8 cellular contexts compared by ENCODE assay signal in the genomic region with DNA sequence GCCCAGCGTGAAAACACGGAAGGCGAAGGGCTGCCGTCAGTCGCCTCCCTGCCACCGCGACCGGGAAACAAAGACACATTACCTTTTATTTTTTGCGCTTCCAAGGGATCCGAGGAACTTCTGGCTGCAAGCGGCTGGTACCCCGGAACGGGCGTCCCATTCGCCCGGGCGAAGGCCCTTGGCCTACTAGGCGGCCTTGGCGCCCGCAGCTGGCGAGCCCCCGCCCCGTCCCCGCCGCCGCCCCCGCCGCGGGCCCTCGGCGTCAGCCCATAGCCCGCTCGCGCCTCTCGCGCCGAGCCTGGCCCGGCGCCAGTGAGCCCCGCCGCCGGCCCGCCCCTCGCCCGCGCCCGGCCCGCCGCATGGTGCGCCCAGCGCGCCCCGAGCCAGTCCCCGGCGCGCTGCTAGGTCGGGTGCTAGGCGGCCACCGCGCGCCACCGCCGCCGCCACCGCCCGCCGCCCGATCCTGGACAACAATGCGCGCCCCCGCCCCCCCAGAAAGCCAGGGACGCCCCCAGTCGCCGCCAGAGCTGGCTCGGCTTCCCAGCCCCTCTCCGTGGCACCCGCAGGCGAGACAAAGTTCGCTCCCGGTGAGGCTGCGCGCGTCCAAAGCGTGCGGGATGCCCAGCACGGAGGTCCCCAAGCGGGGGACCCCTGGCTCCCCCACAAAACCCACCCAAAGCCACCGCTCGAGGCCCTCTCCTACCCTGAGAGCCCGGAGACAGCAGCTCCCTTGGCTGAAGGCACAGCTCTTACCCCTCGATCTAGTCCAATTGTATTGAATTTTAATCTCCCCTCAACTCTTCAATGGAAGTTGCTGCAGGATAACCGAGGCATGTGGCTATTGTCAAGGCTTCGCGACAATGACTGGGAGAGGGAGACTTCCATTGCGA.
DNase-seq lines count a peak whose midpoint lies in the region; ATAC-seq and TF ChIP-seq lines count a peak whose summit lies in the region.

No MANE protein-coding gene starts in this region.

- no peak for TF ChIP-seq CTCF in H9 (conservative IDR thresholded peaks at IDR 0.05)
- TF ChIP-seq CTCF in adrenal gland (IDR thresholded peaks at IDR 0.05), result no peak
- TF ChIP-seq CTCF in smooth muscle cell (IDR thresholded peaks at IDR 0.05; ENCODE audit: borderline replicate concordance, insufficient read depth, poor library complexity, severe bottlenecking), result no peak

- WGBS in H9 (ENCODE audit: extremely low coverage, insufficient read length, low lambda C conversion rate), result no CpG with 5 or more reads among the region's 95 CpGs
- WGBS in adrenal gland, 4 donors, result 2 to 11% (median 4%) methylated on average over 15 to 95 of the region's 95 CpGs
- WGBS in smooth muscle cell (ENCODE audit: low lambda C conversion rate), result 4% methylated on average over 38 of the region's 95 CpGs

- peak overlapping the region; percentile 86 for H3K18ac ChIP-seq in H9 (ENCODE audit: insufficient read length, low read depth, low read length)

- H3K9ac ChIP-seq in H9 (ENCODE audit: extremely low read depth, insufficient read length, low read length), result peak overlapping the region; percentile 69
- peak overlapping the region; percentile 32 for H3K9ac ChIP-seq in smooth muscle cell (ENCODE audit: low read depth)

- H2BK15ac ChIP-seq in H9 (ENCODE audit: low read depth, low read length), result no peak overlapping the region

- H2AK5ac ChIP-seq in H9 (ENCODE audit: insufficient read length, low read length), result no peak overlapping the region

- H3F3A ChIP-seq in smooth muscle cell (ENCODE audit: low read depth), result no peaks in the 10 kb centered on the region

- intact Hi-C loops in adrenal gland (cut with DNase I), result no loop called here

- H4K20me1 ChIP-seq in H9 (ENCODE audit: control insufficient read depth, insufficient read depth, insufficient read length) (no peaks in the 10 kb centered on the region), smooth muscle cell (ENCODE audit: low read depth) (peaks cover 4% of the 10 kb centered on the region)

- H3K27ac ChIP-seq in H9 (ENCODE audit: insufficient read length, low read depth, low read length) (no peak overlapping the region), adrenal gland (peak overlapping the region; percentile 9 to 82 (median 36)), smooth muscle cell (ENCODE audit: low read depth) (no peak overlapping the region)

- H3T11ph ChIP-seq in H9 (ENCODE audit: low read length), result no peak overlapping the region

- H3K4me3 ChIP-seq in adrenal gland, result peak overlapping the region in 2 of 4 donors; percentile 22 to 68
- H3K4me3 ChIP-seq in iPS-18c (ENCODE audit: insufficient read depth, low read depth, low read length), result peak overlapping the region; percentile 64
- peak overlapping the region; percentile 55 for H3K4me3 ChIP-seq in smooth muscle cell

- no peak overlapping the region for H2BK120ac ChIP-seq in H9 (ENCODE audit: low read depth, low read length, poor library complexity, severe bottlenecking)

- H4K5ac ChIP-seq in H9 (ENCODE audit: insufficient read length, low read depth, low read length), result no peak overlapping the region

- peaks cover 2 to 5% of the 10 kb centered on the region in 2 experiments; a peak in 2 of 5 replicates for H3K9me3 Mint-ChIP-seq in H9

- TF ChIP-seq POLR2A in adrenal gland (IDR thresholded peaks at IDR 0.05), result no peak

- H3K14ac ChIP-seq in H9 (ENCODE audit: insufficient read depth, low read length), result peak overlapping the region; percentile 88

- peak overlapping the region; percentile 86 for H2BK20ac ChIP-seq in H9 (ENCODE audit: low read depth, low read length, poor library complexity, severe bottlenecking)

- peak overlapping the region; percentile 71 for H3K4me2 ChIP-seq in H9 (ENCODE audit: insufficient read depth, insufficient read length, low read length)
- H3K4me2 ChIP-seq in smooth muscle cell, result peak overlapping the region; percentile 86

- H3K9me3 ChIP-seq in H9 (ENCODE audit: control insufficient read depth, low read depth, low read length) (no peaks in the 10 kb centered on the region), adrenal gland (replicated peaks in 1 of 3) (no peaks in the 10 kb centered on the region), iPS-18c (ENCODE audit: control insufficient read depth, insufficient read depth, low read length) (no peaks in the 10 kb centered on the region), smooth muscle cell (replicated peaks; ENCODE audit: low read depth) (no peaks in the 10 kb centered on the region)

- H3K56ac ChIP-seq in H9 (ENCODE audit: insufficient read length, low read depth, low read length), result no peak overlapping the region

- H3K27me3 Mint-ChIP-seq in H9 (ENCODE audit: low read depth), result peaks cover 37% of the 10 kb centered on the region

- peaks cover 4% of the 10 kb centered on the region; the same call in 1 of the 2 replicates for H3K4me1 ChIP-seq in H9 (ENCODE audit: insufficient read depth, low read length)
- H3K4me1 ChIP-seq in adrenal gland (replicated peaks in 1 of 2), result no peaks in the 10 kb centered on the region
- H3K4me1 ChIP-seq in smooth muscle cell (ENCODE audit: low read depth), result peaks cover 6% of the 10 kb centered on the region

- ATAC-seq in HG02981 (IDR thresholded peaks at IDR 0.05; ENCODE audit: unreplicated experiment), result no peak

- no peak overlapping the region for H4K91ac ChIP-seq in H9 (ENCODE audit: insufficient read length, low read depth, low read length)

- no peak overlapping the region for H4K8ac ChIP-seq in H9 (replicated peaks; ENCODE audit: insufficient read length, low read depth, low read length)

- peak overlapping the region; percentile 87 for H2BK12ac ChIP-seq in H9 (ENCODE audit: insufficient read length, low read depth, low read length)

- H3K36me3 ChIP-seq in adrenal gland (replicated peaks in 1 of 2) (no peaks in the 10 kb centered on the region), smooth muscle cell (ENCODE audit: low read depth) (no peaks in the 10 kb centered on the region)

- H3K4ac ChIP-seq in H9 (ENCODE audit: low read depth, low read length), result no peak overlapping the region; the same call in 1 of the 2 replicates

- H3K4me1 Mint-ChIP-seq in H9, result peaks cover 38% of the 10 kb centered on the region in 2 experiments

- no peak overlapping the region for H2BK5ac ChIP-seq in H9 (ENCODE audit: insufficient read length, low read length)

- H3K27ac Mint-ChIP-seq in H9, result peak overlapping the region in 2 of 3 experiments; percentile 26 to 91; a peak in 2 of 7 replicates

- peaks cover 14% of the 10 kb centered on the region for H3K23me2 ChIP-seq in H9 (ENCODE audit: insufficient read length, low read depth, low read length, poor library complexity, severe bottlenecking)

- H3K27me3 ChIP-seq in H9 (ENCODE audit: insufficient read depth, low read length), result no peaks in the 10 kb centered on the region; the same call in 1 of the 2 replicates
- no peaks in the 10 kb centered on the region for H3K27me3 ChIP-seq in adrenal gland
- peaks cover 81% of the 10 kb centered on the region for H3K27me3 ChIP-seq in smooth muscle cell (ENCODE audit: low read depth)

- peaks cover 12% of the 10 kb centered on the region; the same call in 1 of the 2 replicates for H3K79me2 ChIP-seq in H9 (ENCODE audit: insufficient read depth, low read length)
- H3K79me2 ChIP-seq in smooth muscle cell (ENCODE audit: low read depth), result no peaks in the 10 kb centered on the region

- peaks cover 0 to 1% (median 0%) of the 10 kb centered on the region in 3 experiments; a peak in 1 of 7 replicates for H3K36me3 Mint-ChIP-seq in H9 (ENCODE audit: insufficient read depth in 1 of 3, low read depth in 3 of 3)

- H2AFZ ChIP-seq in H9 (ENCODE audit: low read length), result no peak overlapping the region
- H2AFZ ChIP-seq in smooth muscle cell (ENCODE audit: low read depth), result peak overlapping the region; percentile 42

- DNase-seq in AG08395 (ENCODE audit: low spot score), result peak; percentile 35
- DNase-seq in H9, result no peak
- no peak for DNase-seq in adrenal gland
- no peak for DNase-seq in smooth muscle cell (lab: John Stamatoyannopoulos, UW; ENCODE audit: unreplicated experiment)
- no peak for DNase-seq in globus pallidus (ENCODE audit: low spot score)
- no peak for DNase-seq in activated CD4-positive, CD25-positive, alpha-beta regulatory T cell (lab: John Stamatoyannopoulos, UW)

- H3K79me1 ChIP-seq in H9 (ENCODE audit: insufficient read depth, low read depth, low read length, poor library complexity, severe bottlenecking), result no peaks in the 10 kb centered on the region

- peak overlapping the region; percentile 86 to 94 for H3K4me3 Mint-ChIP-seq in H9

- H3K23ac ChIP-seq in H9 (ENCODE audit: insufficient read length, low read depth, low read length), result no peak overlapping the region

Comparison
In these comparisons a context has a peak if more than half of its experiments do, and no peak if none do; other contexts are left out.
1. H3K27ac ChIP-seq: peak in adrenal gland (5 of 5); none in H9 (single experiment) and smooth muscle cell (single experiment).